Comparison of ENCODE assay signal across 8 cellular contexts in genomic region chr16:31874354-31875111, GRCh38. TPM values are rescaled to one million over a fixed set of nuclear protein-coding genes. Genes with fewer than 3 reads are reported as not detected.
DNase-seq lines count a peak whose midpoint lies in the region; ATAC-seq and TF ChIP-seq lines count a peak whose summit lies in the region.

No MANE protein-coding gene starts in this region.

- H3K27ac Mint-ChIP-seq in dendritic cell treated with granulocyte-macrophage colony-stimulating factor and Interleukin-4, amounts not matched to agents 40 ng/mL and 50 ng/mL, for 4 days = peak overlapping the region; percentile 100

- no peaks in the 10 kb centered on the region for H3K27me3 Mint-ChIP-seq in dendritic cell treated with granulocyte-macrophage colony-stimulating factor and Interleukin-4, amounts not matched to agents 40 ng/mL and 50 ng/mL, for 4 days

- H2AFZ ChIP-seq in DND-41 (ENCODE audit: low read depth, low read length) (peak overlapping the region; percentile 88), SK-N-SH (ENCODE audit: low read depth) (peak overlapping the region; percentile 83)

- POLR2A ChIA-PET in SK-N-SH (lab: Yijun Ruan, JAX) = interaction anchor here (0.8 kb wide), 1 partner anchor 414 kb away, joined by 4 read pairs; no protein-coding TSS in a partner anchor

- H3K4me1 Mint-ChIP-seq in dendritic cell treated with granulocyte-macrophage colony-stimulating factor and Interleukin-4, amounts not matched to agents 40 ng/mL and 50 ng/mL, for 4 days (ENCODE audit: low read depth) = peaks cover 72% of the 10 kb centered on the region

- no peak overlapping the region for H4K8ac ChIP-seq in mesendoderm (ENCODE audit: low read depth, low read length)

- peak overlapping the region; percentile 94 for H3K4me3 Mint-ChIP-seq in dendritic cell treated with granulocyte-macrophage colony-stimulating factor and Interleukin-4, amounts not matched to agents 40 ng/mL and 50 ng/mL, for 4 days

- no peak overlapping the region for H3K4ac ChIP-seq in mesendoderm (ENCODE audit: low read depth, low read length)

- peak overlapping the region; percentile 98 for H3K9ac ChIP-seq in DND-41 (ENCODE audit: low read depth, low read length)
- peak overlapping the region; percentile 94 for H3K9ac ChIP-seq in SK-N-SH
- peak overlapping the region; percentile 91 for H3K9ac ChIP-seq in mesendoderm (ENCODE audit: low read length)

- no peak overlapping the region for H2BK5ac ChIP-seq in mesendoderm (ENCODE audit: low read length)

- WGBS in SK-N-SH (ENCODE audit: low lambda C conversion rate) = 9% methylated on average over 14 of the region's 14 CpGs
- WGBS in mesendoderm (ENCODE audit: extremely low coverage, insufficient coverage, low lambda C conversion rate) = no CpG with 5 or more reads among the region's 14 CpGs

- ATAC-seq in DND-41 (ENCODE audit: insufficient read depth, low read depth) (peak; percentile 34; the same call in 2 of the 3 replicates), GM19324 (IDR thresholded peaks at IDR 0.05; ENCODE audit: low FRiP score, unreplicated experiment) (peak; percentile 33), HG03571 (IDR thresholded peaks at IDR 0.05; ENCODE audit: unreplicated experiment) (peak; percentile 37)

- H3K27ac ChIP-seq in DND-41 (ENCODE audit: low read length) = peak overlapping the region; percentile 93
- peak overlapping the region; percentile 82 to 89 for H3K27ac ChIP-seq in SK-N-SH (ENCODE audit: low read depth in 2 of 2, low read length in 1 of 2)
- no peak overlapping the region for H3K27ac ChIP-seq in mesendoderm (ENCODE audit: low read depth, low read length)
- H3K27ac ChIP-seq in uterus = peak overlapping the region; percentile 85 to 97

- no peak for TF ChIP-seq CTCF in DND-41 (IDR thresholded peaks at IDR 0.05; ENCODE audit: borderline replicate concordance, extremely low read depth, low read length, poor library complexity, severe bottlenecking)
- TF ChIP-seq CTCF in SK-N-SH (IDR thresholded peaks at IDR 0.05) = no peak
- no peak for TF ChIP-seq CTCF in uterus (IDR thresholded peaks at IDR 0.05)

- TF ChIP-seq RAD21 in SK-N-SH (IDR thresholded peaks at IDR 0.05; ENCODE audit: low read length) = no peak

- H3K4me2 ChIP-seq in DND-41 (ENCODE audit: insufficient read depth, low read length) (peak overlapping the region; percentile 82), SK-N-SH (peak overlapping the region; percentile 65), mesendoderm (ENCODE audit: low read length) (peak overlapping the region; percentile 68)

- H3K9me3 ChIP-seq in DND-41 (ENCODE audit: insufficient read depth, low read length, severe bottlenecking) = no peaks in the 10 kb centered on the region
- H3K9me3 ChIP-seq in SK-N-SH = no peaks in the 10 kb centered on the region
- no peaks in the 10 kb centered on the region for H3K9me3 ChIP-seq in uterus

- H3K79me2 ChIP-seq in DND-41 (ENCODE audit: insufficient read depth, low read length) = peaks cover 63% of the 10 kb centered on the region
- peaks cover 55% of the 10 kb centered on the region for H3K79me2 ChIP-seq in SK-N-SH (ENCODE audit: insufficient read depth)
- peaks cover 43% of the 10 kb centered on the region for H3K79me2 ChIP-seq in mesendoderm (ENCODE audit: control insufficient read depth, insufficient read depth, low read length)

- no peak for TF ChIP-seq EP300 in SK-N-SH (IDR thresholded peaks at IDR 0.05; ENCODE audit: borderline replicate concordance in 1 of 2, low read depth in 1 of 2, low read length in 1 of 2)

- H2AK5ac ChIP-seq in mesendoderm (ENCODE audit: low read length) = no peak overlapping the region

- peak overlapping the region; percentile 92 for H3K18ac ChIP-seq in mesendoderm (ENCODE audit: low read length)

- H3K4me1 ChIP-seq in DND-41 (ENCODE audit: insufficient read depth, low read length) = peaks cover 52% of the 10 kb centered on the region
- H3K4me1 ChIP-seq in SK-N-SH (ENCODE audit: control insufficient read depth in 1 of 2, insufficient read depth in 2 of 2, low read depth in 1 of 2, low read length in 1 of 2) = peaks cover 16 to 28% of the 10 kb centered on the region in 2 experiments; a peak in 3 of 4 replicates
- H3K4me1 ChIP-seq in mesendoderm (ENCODE audit: control insufficient read depth, low read depth, low read length) = peaks cover 4% of the 10 kb centered on the region
- H3K4me1 ChIP-seq in uterus = peaks cover 0 to 3% of the 10 kb centered on the region in 2 donors

- H4K5ac ChIP-seq in mesendoderm (ENCODE audit: low read length) = no peak overlapping the region

- H2BK15ac ChIP-seq in mesendoderm (replicated peaks; ENCODE audit: low read depth) = no peak overlapping the region

- H3K23ac ChIP-seq in mesendoderm (ENCODE audit: low read length) = no peak overlapping the region

- DNase-seq in DND-41 = no peak
- peak; percentile 38 for DNase-seq in SK-N-SH
- DNase-seq in mesendoderm = no peak
- no peak for DNase-seq in uterus
- no peak for DNase-seq in ureter (ENCODE audit: low spot score)

- H4K20me1 ChIP-seq in DND-41 (ENCODE audit: insufficient read depth, low read length) (peaks cover 44% of the 10 kb centered on the region), SK-N-SH (ENCODE audit: insufficient read depth) (peaks cover 9% of the 10 kb centered on the region; the same call in 1 of the 2 replicates)

- no peak for TF ChIP-seq POLR2A in uterus (IDR thresholded peaks at IDR 0.05)

- H3K4me3 ChIP-seq in DND-41 (ENCODE audit: low read depth in 1 of 2, low read length in 2 of 2) = peak overlapping the region; percentile 77 to 96
- peak overlapping the region; percentile 92 to 96 for H3K4me3 ChIP-seq in SK-N-SH (ENCODE audit: low read depth in 2 of 2, low read length in 1 of 2)
- peak overlapping the region; percentile 85 for H3K4me3 ChIP-seq in mesendoderm (ENCODE audit: low read length)
- peak overlapping the region; percentile 88 to 94 for H3K4me3 ChIP-seq in uterus

- H3K36me3 ChIP-seq in DND-41 (ENCODE audit: insufficient read depth, low read length) = peaks cover 42% of the 10 kb centered on the region
- peaks cover 6 to 9% of the 10 kb centered on the region in 2 experiments for H3K36me3 ChIP-seq in SK-N-SH (replicated peaks in 1 of 2; ENCODE audit: control insufficient read depth in 1 of 2, insufficient read depth in 2 of 2, low read length in 1 of 2)
- no peaks in the 10 kb centered on the region for H3K36me3 ChIP-seq in mesendoderm (ENCODE audit: control insufficient read depth, insufficient read depth, low read length)
- H3K36me3 ChIP-seq in uterus = no peaks in the 10 kb centered on the region

- H3K27me3 ChIP-seq in DND-41 (ENCODE audit: insufficient read depth, low read length, poor library complexity) = no peaks in the 10 kb centered on the region
- H3K27me3 ChIP-seq in SK-N-SH (ENCODE audit: insufficient read depth) = no peaks in the 10 kb centered on the region
- no peaks in the 10 kb centered on the region for H3K27me3 ChIP-seq in mesendoderm (ENCODE audit: insufficient read depth, low read length, poor library complexity)
- no peaks in the 10 kb centered on the region for H3K27me3 ChIP-seq in uterus

- intact Hi-C loops in dendritic cell treated with granulocyte-macrophage colony-stimulating factor and Interleukin-4, amounts not matched to agents 40 ng/mL and 50 ng/mL, for 4 days (cut with micrococcal nuclease) = no loop called here
- intact Hi-C loops in uterus (cut with DNase I; ENCODE audit: low total_unique reads) = no loop called here

- H3K9me2 ChIP-seq in SK-N-SH = no peaks in the 10 kb centered on the region

- no peak overlapping the region for H2BK120ac ChIP-seq in mesendoderm (ENCODE audit: low read depth, low read length)

- peaks cover 60% of the 10 kb centered on the region for H3K36me3 Mint-ChIP-seq in dendritic cell treated with granulocyte-macrophage colony-stimulating factor and Interleukin-4, amounts not matched to agents 40 ng/mL and 50 ng/mL, for 4 days (ENCODE audit: low read depth)

- H3K79me1 ChIP-seq in mesendoderm (ENCODE audit: low read length) = peaks cover 16% of the 10 kb centered on the region

- H3K9me3 Mint-ChIP-seq in dendritic cell treated with granulocyte-macrophage colony-stimulating factor and Interleukin-4, amounts not matched to agents 40 ng/mL and 50 ng/mL, for 4 days = no peaks in the 10 kb centered on the region

- peaks cover 17% of the 10 kb centered on the region for H3F3A ChIP-seq in SK-N-SH (replicated peaks; ENCODE audit: insufficient read depth)

- peak overlapping the region; percentile 98 for H3K56ac ChIP-seq in mesendoderm (ENCODE audit: low read length)

- CTCF ChIA-PET in SK-N-SH (lab: Yijun Ruan, JAX) = interaction anchor here (13.6 kb wide), 1 partner anchor 18 kb away, joined by 144 read pairs; no protein-coding TSS in a partner anchor

TF ChIP-seq in SK-N-SH, 30 proteins besides CTCF, POLR2A, EP300 and RAD21 (continues in another document):
- TF ChIP-seq PBX3 (IDR thresholded peaks at IDR 0.05) (peak; percentile 46; the same call in 1 of the 2 replicates), JUND (IDR thresholded peaks at IDR 0.05) (no peak), ZBTB33 (IDR thresholded peaks at IDR 0.05; ENCODE audit: borderline replicate concordance, low read depth) (no peak)

RNA-seq across cellular contexts. Expression of gene ZNF267, which starts 0.9 kb away (rescaled TPM):
- 1.7 and 1.9 TPM in 2 replicates for polyA plus RNA-seq in SK-N-SH (2012; rRNA removed)
- 1.9 and 2.4 TPM in 2 replicates for polyA plus RNA-seq in SK-N-SH (2012; cell fraction: cytosol; rRNA removed)
- polyA plus RNA-seq in SK-N-SH (2012; cell fraction: nucleus; rRNA removed) = 1.8 and 2.6 TPM in 2 replicates
- polyA plus RNA-seq in mesendoderm (2013, experiment 1 of 2) = 15.7 TPM
- 15.4 TPM for polyA plus RNA-seq in mesendoderm (2013, experiment 2 of 2)
- total RNA-seq in uterus (10 to 100 TPM in 2 of 4 donors, 1 to 10 TPM in 2; 4.4 to 21.4 (median 14.6) TPM), ureter (18.5 TPM)
